34 cellular contexts compared by ENCODE assay signal in the genomic region with DNA sequence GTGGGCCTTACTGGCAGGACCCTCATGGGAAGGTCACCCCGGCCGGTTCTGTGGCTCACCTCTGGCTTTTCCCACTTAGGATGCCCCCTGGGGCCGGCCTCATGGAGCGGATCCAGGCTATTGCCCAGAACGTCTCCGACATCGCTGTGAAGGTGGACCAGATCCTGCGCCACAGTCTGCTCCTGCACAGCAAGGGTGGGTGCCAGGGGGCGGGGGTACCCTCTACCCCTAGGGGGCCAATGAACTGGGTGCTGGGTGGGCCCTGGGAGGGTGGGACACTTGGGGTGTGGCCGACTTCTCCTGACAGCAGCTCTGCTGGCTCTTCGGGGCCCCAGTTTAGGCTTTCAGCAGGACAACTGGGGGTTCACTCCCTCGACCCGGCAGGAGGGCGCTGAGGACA.
"Had no signal": no experiment of that assay in that cellular context is flagged by ENCODE, and none has a peak within 500 bp of the region (broad histone marks: within the 10 kb centered on the region; RNA-seq: fewer than 3 reads in every experiment).

No MANE protein-coding gene starts in this region.

- H3K9me3 ChIP-seq: MG63 had no signal

- H3K27me3 ChIP-seq: MG63 had no signal

- H3K9ac ChIP-seq: KMS-11 had no signal

- H3K4me2 ChIP-seq: KMS-11 had no signal

- H3K4me3 ChIP-seq: MG63 had no signal

- H3K36me3 ChIP-seq: MG63 had no signal

- H3K27ac ChIP-seq: KMS-11 had no signal

- DNase-seq: Karpas-422, Kasumi-1, KG1, MG63, MM.1S, MV-4-11, NCI-H1048, NCI-H1092, NCI-H1092 treated with DMSO at 0.1 percent for 48 hours, NCI-H1105, NCI-H1105 treated with DMSO at 0.1 percent for 48 hours, NCI-H1417, NCI-H1417 treated with DMSO at 0.1 percent for 48 hours, NCI-H1436, NCI-H1436 treated with DMSO at 0.1 percent for 48 hours, NCI-H146, NCI-H1694, NCI-H1694 treated with DMSO at 0.1 percent for 48 hours, NCI-H187, NCI-H187 treated with DMSO at 0.1 percent for 48 hours, NCI-H1930, NCI-H2029, NCI-H2029 treated with DMSO at 0.1 percent for 48 hours, NCI-H2081, NCI-H2081 treated with DMSO at 0.1 percent for 48 hours, NCI-H2107, NCI-H2171, NCI-H2171 treated with DMSO at 0.1 percent for 48 hours, NCI-H2227 treated with DMSO at 0.1 percent for 48 hours, NCI-H226, NCI-H345, NCI-H446, NCI-H446 treated with DMSO at 0.1 percent for 48 hours had no signal
